Comparison of ENCODE assay signal across 16 cellular contexts in the genomic region with DNA sequence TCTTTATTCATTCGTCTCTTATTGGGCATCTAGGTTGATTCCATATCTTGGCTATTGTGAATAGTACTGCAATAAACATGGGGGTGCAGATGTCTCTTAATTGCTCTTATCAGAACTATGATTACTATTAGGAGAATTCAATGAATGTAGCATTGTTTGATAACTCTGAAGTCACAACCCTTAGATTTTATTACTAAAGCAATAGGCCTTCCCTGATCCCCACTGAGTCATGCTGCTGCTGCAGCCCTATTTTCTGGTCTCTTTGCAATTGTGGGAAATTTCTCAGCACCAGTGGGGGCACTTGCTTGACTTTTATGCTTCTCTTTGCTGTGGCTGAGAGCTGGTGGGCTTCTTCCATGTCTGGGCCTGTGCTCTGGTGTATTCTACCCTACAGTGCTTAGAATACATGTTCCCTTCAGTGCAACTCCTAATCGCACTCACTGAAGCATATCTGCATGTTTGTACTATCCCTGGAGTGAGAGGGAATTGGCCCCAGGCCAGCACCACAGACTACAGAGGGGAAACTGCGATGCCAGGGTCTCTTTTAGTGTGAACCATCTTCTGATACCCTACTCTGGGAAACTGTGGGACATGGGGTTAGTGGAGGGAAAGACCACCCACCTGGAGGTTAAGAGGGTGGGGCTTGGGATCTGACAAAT. TPM values are rescaled to one million over a fixed set of nuclear protein-coding genes. Genes with fewer than 3 reads are reported as not detected.
DNase-seq lines count a peak whose midpoint lies in the region; ATAC-seq and TF ChIP-seq lines count a peak whose summit lies in the region.
"Had no signal": no experiment of that assay in that cellular context is flagged by ENCODE, and none has a peak within 500 bp of the region (broad histone marks: within the 10 kb centered on the region; RNA-seq: fewer than 3 reads in every experiment).

No MANE protein-coding gene starts in this region.

- ATAC-seq in heart left ventricle (peak; percentile 51 to 69 (median 62)), GM18858 (IDR thresholded peaks at IDR 0.05; ENCODE audit: unreplicated experiment) (no peak)

- H3K4me3 ChIP-seq in heart left ventricle = no peak overlapping the region
- no peak overlapping the region for H3K4me3 ChIP-seq in right atrium auricular region
- no peak overlapping the region for H3K4me3 ChIP-seq in brain microvascular endothelial cell (ENCODE audit: low read depth, low read length)
- H3K4me3 ChIP-seq in thyroid gland (replicated peaks in 1 of 3) = no peak overlapping the region

- no peak for TF ChIP-seq POLR2A in heart left ventricle (IDR thresholded peaks at IDR 0.05)
- TF ChIP-seq POLR2A in thyroid gland (IDR thresholded peaks at IDR 0.05) = no peak

- H3K4me1 ChIP-seq in heart left ventricle = peaks cover 0 to 5% (median 0%) of the 10 kb centered on the region in 12 donors
- no peaks in the 10 kb centered on the region for H3K4me1 ChIP-seq in right atrium auricular region
- peaks cover 0 to 5% of the 10 kb centered on the region in 2 donors for H3K4me1 ChIP-seq in thyroid gland

- 45 to 54% (median 49%) methylated on average over 3 of the region's 3 CpGs for WGBS in heart left ventricle, 4 donors
- 41 to 48% methylated on average over 3 of the region's 3 CpGs for whole genome bisulfite sequencing in thyroid gland, 2 donors

- H3K27me3 ChIP-seq in heart left ventricle (no peaks in the 10 kb centered on the region), right atrium auricular region (no peaks in the 10 kb centered on the region), brain microvascular endothelial cell (replicated peaks) (no peaks in the 10 kb centered on the region), thyroid gland (no peaks in the 10 kb centered on the region)

- in situ Hi-C loops in brain microvascular endothelial cell (cut with HindIII; ENCODE audit: low pct_ligation_motif_present, low sequenced_read_pairs) (no loop called here), G401 (cut with HindIII; ENCODE audit: low sequenced_read_pairs) (no loop called here)

- TF ChIP-seq CTCF in heart left ventricle (IDR thresholded peaks at IDR 0.05) (no peak), right atrium auricular region (IDR thresholded peaks at IDR 0.05) (no peak), brain microvascular endothelial cell (IDR thresholded peaks at IDR 0.05; ENCODE audit: low read depth, low read length, missing control alignments) (no peak), thyroid gland (IDR thresholded peaks at IDR 0.05) (no peak), GM10266 (IDR thresholded peaks at IDR 0.05; ENCODE audit: control insufficient read depth, insufficient read depth, low read depth, missing control alignments) (no peak)

- H3K36me3 ChIP-seq in heart left ventricle (no peaks in the 10 kb centered on the region), right atrium auricular region (no peaks in the 10 kb centered on the region), brain microvascular endothelial cell (replicated peaks) (no peaks in the 10 kb centered on the region), thyroid gland (no peaks in the 10 kb centered on the region)
- H3K36me3 ChIP-seq: WERI-Rb-1 had no signal

- H3K27ac ChIP-seq in heart left ventricle (no peak overlapping the region), right atrium auricular region (no peak overlapping the region), brain microvascular endothelial cell (peak overlapping the region; percentile 41), thyroid gland (no peak overlapping the region)
- H3K27ac ChIP-seq: WERI-Rb-1 had no signal

- H3K9me3 ChIP-seq in heart left ventricle = no peaks in the 10 kb centered on the region
- H3K9me3 ChIP-seq in right atrium auricular region = no peaks in the 10 kb centered on the region
- no peaks in the 10 kb centered on the region for H3K9me3 ChIP-seq in thyroid gland

- peak in 1 of 5 donors; percentile 44 for DNase-seq in heart left ventricle
- DNase-seq in right atrium auricular region (ENCODE audit: low spot score) = no peak
- DNase-seq in NCI-H2029 (lab: John Stamatoyannopoulos, UW) = peak; percentile 76
- DNase-seq in brain microvascular endothelial cell = peak; percentile 64
- peak; percentile 52 to 68 for DNase-seq in thyroid gland
- DNase-seq in G401 (ENCODE audit: low spot score) = no peak
- no peak for DNase-seq in GM10266 (ENCODE audit: extremely low spot score)
- DNase-seq: activated CD8-positive, alpha-beta memory T cell treated with anti-CD3 and anti-CD28 coated beads, Interleukin-2, amount 50 U/mL, for 48 hours; C1 segment of cervical spinal cord; H7; hippocampal formation; mesendoderm; NCI-H446 treated with DMSO at 0.1 percent for 48 hours; stimulated activated naive CD4-positive, alpha-beta T cell; WERI-Rb-1 had no signal

- intact Hi-C loops in heart left ventricle (cut with DNase I) (no loop called here), thyroid gland (cut with DNase I) (no loop called here)

RNA-seq across cellular contexts. Expression of a gene that starts 52.2 kb away (rescaled TPM):
- total RNA-seq in heart left ventricle = 10 to 100 TPM; 13.4 to 35.3 (median 19.6) TPM
- polyA plus RNA-seq in heart left ventricle = 1 to 10 TPM; 4.1 to 9.6 TPM
- 10 to 100 TPM; 12.9 to 40.8 TPM for total RNA-seq in right atrium auricular region
- 1 to 10 TPM in 3 of 4 donors, under 1 TPM in 1; 0.73 to 2.6 (median 1.4) TPM for total RNA-seq in thyroid gland
- not detected in 2 replicates for total RNA-seq in G401 (2014; rRNA removed; shearing (Covaris generic))

Comparison
In these comparisons a context has a peak if more than half of its experiments do, and no peak if none do; other contexts are left out.
1. DNase-seq: peak in NCI-H2029 (single experiment), brain microvascular endothelial cell (single experiment) and thyroid gland (2 of 2); none in right atrium auricular region (single experiment), G401 (single experiment) and GM10266 (single experiment).